In the genomic region with DNA sequence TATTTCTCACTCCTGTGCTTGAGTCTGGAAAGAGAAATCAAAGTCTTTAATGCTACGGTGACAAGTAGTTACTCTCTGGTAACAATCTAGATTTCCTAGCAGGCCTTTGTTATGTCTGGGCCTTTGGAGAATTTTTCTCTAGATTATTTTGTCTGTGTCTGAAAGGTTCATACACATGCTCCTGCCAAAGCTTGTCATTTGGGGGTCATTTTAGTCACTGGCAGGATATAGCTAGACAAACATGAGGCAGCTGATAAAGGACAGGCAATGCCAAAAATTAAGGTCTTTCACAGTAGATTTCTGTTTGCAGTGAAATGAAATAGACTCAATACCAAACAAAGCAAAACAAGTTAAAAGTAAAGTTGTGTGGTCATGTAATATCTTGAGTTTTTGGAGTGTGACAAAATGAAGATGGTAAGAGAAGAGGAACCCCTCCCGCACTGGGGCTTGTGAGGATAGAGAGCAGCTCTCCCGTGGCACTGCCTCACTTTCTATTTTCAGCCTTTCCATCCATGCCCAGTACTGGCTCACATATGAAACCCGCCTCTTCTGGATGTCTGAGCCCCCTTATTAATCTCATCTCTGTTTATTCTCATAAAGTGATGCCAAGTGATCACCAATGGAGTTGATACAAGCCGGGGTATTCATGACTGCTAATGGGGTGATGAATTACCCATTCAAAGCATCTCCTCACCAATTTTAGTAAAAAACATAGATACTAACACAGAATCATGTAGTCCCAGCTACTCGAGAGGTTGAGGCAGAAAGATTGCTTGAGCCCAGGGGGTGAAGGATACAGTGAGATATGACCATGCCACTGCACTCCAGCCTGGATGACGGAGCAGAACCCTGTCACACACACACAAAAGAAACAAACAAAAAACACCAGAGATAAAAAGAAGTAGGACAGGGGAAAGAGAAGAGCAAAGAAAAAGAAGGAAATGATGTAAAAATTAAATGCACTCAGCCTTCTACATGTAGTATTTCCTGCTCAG, we compare ENCODE assay signal across 21 cellular contexts.
DNase-seq lines count a peak whose midpoint lies in the region; ATAC-seq and TF ChIP-seq lines count a peak whose summit lies in the region.
"Had no signal": no experiment of that assay in that cellular context is flagged by ENCODE, and none has a peak within 500 bp of the region (broad histone marks: within the 10 kb centered on the region; RNA-seq: fewer than 3 reads in every experiment).

No MANE protein-coding gene starts in this region.

- H3K4me1 ChIP-seq in rectal smooth muscle tissue (ENCODE audit: control insufficient read depth, insufficient read depth, low read length) (peaks cover 13% of the 10 kb centered on the region), aorta (ENCODE audit: control insufficient read depth in 1 of 2, insufficient read depth in 2 of 2, low read length in 2 of 2) (peaks cover 2 to 3% of the 10 kb centered on the region in 2 donors), right lobe of liver (no peaks in the 10 kb centered on the region)
- H3K4me1 ChIP-seq: A549, vagina had no signal

- no peak overlapping the region for H3K9ac ChIP-seq in rectal smooth muscle tissue (ENCODE audit: low read length)

- 5 to 6% methylated on average over 7 of the region's 7 CpGs for WGBS in aorta, 2 donors
- WGBS in right lobe of liver (ENCODE audit: insufficient coverage, low coverage, low lambda C conversion rate, missing lambda C conversion rate), result 47% methylated on average over 7 of the region's 7 CpGs

- H3K4me3 ChIP-seq in rectal smooth muscle tissue (ENCODE audit: low read length), result no peak overlapping the region
- peak overlapping the region in 1 of 2 donors; percentile 26 for H3K4me3 ChIP-seq in aorta (ENCODE audit: low read length in 2 of 2)
- no peak overlapping the region for H3K4me3 ChIP-seq in right lobe of liver
- H3K4me3 ChIP-seq: A549, mucosa of descending colon, vagina had no signal

- ATAC-seq in Right ventricle myocardium inferior, result peak; percentile 97
- peak; percentile 93 to 95 for ATAC-seq in left cardiac atrium
- peak; percentile 82 for ATAC-seq in aorta (ENCODE audit: low FRiP score)
- ATAC-seq in right lobe of liver, result no peak
- no peak for ATAC-seq in GM19467 (IDR thresholded peaks at IDR 0.05; ENCODE audit: unreplicated experiment)
- ATAC-seq: A549; activated CD8-positive, alpha-beta memory T cell treated with anti-CD3 and anti-CD28 coated beads, Interleukin-2, amount 10 ng/mL, durations not matched to agents 7 days and 5 days; activated T-cell treated with anti-CD3 and anti-CD28 coated beads, Interleukin-2, amount 50 U/mL, for 72 hours; mucosa of descending colon had no signal

- H3K9me3 ChIP-seq in aorta (ENCODE audit: control insufficient read depth, low read length) (no peaks in the 10 kb centered on the region), right lobe of liver (peaks cover 0 to 1% (median 0%) of the 10 kb centered on the region in 4 donors)
- H3K9me3 ChIP-seq: A549, vagina had no signal

- no peaks in the 10 kb centered on the region for H3K36me3 ChIP-seq in rectal smooth muscle tissue (ENCODE audit: control insufficient read depth, insufficient read depth, low read length)
- no peaks in the 10 kb centered on the region for H3K36me3 ChIP-seq in aorta (ENCODE audit: control insufficient read depth in 1 of 2, insufficient read depth in 2 of 2, low read length in 1 of 2)
- no peaks in the 10 kb centered on the region for H3K36me3 ChIP-seq in right lobe of liver
- H3K36me3 ChIP-seq: vagina, WERI-Rb-1 had no signal

- in situ Hi-C loops in ACHN (cut with HindIII; ENCODE audit: low pct_ligation_motif_present, low pct_unique_long_range_greater_than_20kb, low sequenced_read_pairs), result no loop called here

- intact Hi-C loops in Right ventricle myocardium inferior (cut with DNase I), result loop anchor here (1.0 to 5.0 kb wide), 2 partner anchors 70 to 77 kb away; no protein-coding TSS in a partner anchor
- intact Hi-C loops in cardiac septum (cut with DNase I), result loop anchor here (10.0 kb wide), 2 partner anchors 72 to 148 kb away; no protein-coding TSS in a partner anchor
- intact Hi-C loops in left cardiac atrium (cut with DNase I), result no loop called here
- intact Hi-C loops in aorta (cut with DNase I), result no loop called here
- intact Hi-C loops in right lobe of liver (cut with DNase I), result no loop called here

- DNase-seq in Right ventricle myocardium inferior (ENCODE audit: missing footprints) (peak; percentile 68), cardiac septum (ENCODE audit: low spot score) (no peak), left cardiac atrium (peak; percentile 41), aorta (peak in 1 of 2 donors; percentile 49), right lobe of liver (no peak), ACHN (no peak)
- DNase-seq: activated CD4-positive, alpha-beta T cell treated with anti-CD3 and anti-CD28 coated beads, Interleukin-2, amount 10 ng/mL, durations not matched to agents 7 days and 5 days; activated CD8-positive, alpha-beta memory T cell treated with anti-CD3 and anti-CD28 coated beads, Interleukin-2, amount 10 ng/mL, durations not matched to agents 7 days and 5 days; activated naive CD4-positive, alpha-beta T cell treated with anti-CD3 and anti-CD28 coated beads for 36 hours; activated T-cell treated with anti-CD3 and anti-CD28 coated beads, Interleukin-2, amount 50 U/mL, for 72 hours; GF-D8; KG1; mucosa of descending colon; NCI-H1694 treated with DMSO at 0.1 percent for 48 hours; NCI-H226; SHP77 had no signal

- TF ChIP-seq POLR2A in right lobe of liver (IDR thresholded peaks at IDR 0.05), result no peak

- TF ChIP-seq CTCF in right lobe of liver (IDR thresholded peaks at IDR 0.05), result no peak

- H3K27me3 ChIP-seq in rectal smooth muscle tissue (ENCODE audit: control insufficient read depth, insufficient read depth, low read length) (no peaks in the 10 kb centered on the region), aorta (ENCODE audit: control insufficient read depth in 1 of 2, insufficient read depth in 2 of 2, low read length in 1 of 2) (no peaks in the 10 kb centered on the region), right lobe of liver (no peaks in the 10 kb centered on the region)
- H3K27me3 ChIP-seq: vagina had no signal

- H3K27ac ChIP-seq in rectal smooth muscle tissue (ENCODE audit: low read depth, low read length) (peak overlapping the region; percentile 10), aorta (ENCODE audit: low read depth in 1 of 2, low read length in 2 of 2) (peak overlapping the region; percentile 84 to 87), right lobe of liver (no peak overlapping the region)
- H3K27ac ChIP-seq: A549, vagina, WERI-Rb-1 had no signal

Comparison
In these comparisons a context has a peak if more than half of its experiments do, and no peak if none do; other contexts are left out.
1. DNase-seq: peak in Right ventricle myocardium inferior (single experiment) and left cardiac atrium (single experiment); none in cardiac septum (single experiment), right lobe of liver (0 of 3) and ACHN (single experiment).
2. intact Hi-C loops: an anchor here in Right ventricle myocardium inferior (1.0 to 5.0 kb wide) and cardiac septum (10.0 kb wide); none called in left cardiac atrium, aorta and right lobe of liver.
3. ATAC-seq: peak in Right ventricle myocardium inferior (single experiment), left cardiac atrium (2 of 2) and aorta (single experiment); none in right lobe of liver (0 of 4) and GM19467 (single experiment).
4. H3K27ac ChIP-seq: peak in rectal smooth muscle tissue (single experiment) and aorta (2 of 2); none in right lobe of liver (0 of 3).